9 cellular contexts compared by ENCODE assay signal in the genomic region with DNA sequence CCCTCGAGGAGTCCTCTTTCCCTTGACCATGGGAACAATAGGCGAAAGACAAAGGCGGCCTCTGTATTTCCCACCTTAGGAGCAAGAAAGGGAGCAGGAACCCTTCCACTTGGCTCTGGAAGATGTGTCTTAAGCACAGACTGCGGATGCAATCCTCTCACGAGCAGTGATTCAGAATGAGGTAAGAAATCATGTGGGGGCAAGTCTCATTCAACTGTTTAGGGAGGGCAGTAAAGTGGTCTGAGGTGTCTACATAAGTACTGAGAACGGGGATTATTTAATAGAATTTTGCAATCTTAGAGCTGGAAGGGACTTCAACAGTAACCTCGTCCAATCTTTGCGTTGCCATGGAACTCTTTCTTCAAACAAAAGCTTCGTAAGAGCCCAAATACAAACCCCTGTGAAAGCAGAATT. TPM values are rescaled to one million over a fixed set of nuclear protein-coding genes. Genes with fewer than 3 reads are reported as not detected.
DNase-seq lines count a peak whose midpoint lies in the region; ATAC-seq and TF ChIP-seq lines count a peak whose summit lies in the region.
"Had no signal": no experiment of that assay in that cellular context is flagged by ENCODE, and none has a peak within 500 bp of the region (broad histone marks: within the 10 kb centered on the region; RNA-seq: fewer than 3 reads in every experiment).

No MANE protein-coding gene starts in this region.

- peaks cover 25% of the 10 kb centered on the region for H3K4me1 Mint-ChIP-seq in activated CD8-positive, alpha-beta T cell treated with anti-CD3 and anti-CD28 coated beads for 36 hours (ENCODE audit: low read depth)

- POLR2A ChIA-PET in activated CD8-positive, alpha-beta T cell treated with anti-CD3 and anti-CD28 coated beads for 36 hours (lab: Charles Lee), result interaction anchor here (0.7 to 1.4 kb wide), 5 partner anchors 22 to 352 kb away, joined by 3 to 4 read pairs (median 3); no protein-coding TSS in a partner anchor

- DNase-seq in ELF-1 (ENCODE audit: low read depth, low spot score), result peak; percentile 9
- DNase-seq in T1000 (lab: John Stamatoyannopoulos, UW), result peak; percentile 14
- peak; percentile 75 for DNase-seq in fibroblast of the conjunctiva (ENCODE audit: low read depth)
- DNase-seq in retinal pigment epithelial cell (ENCODE audit: low read depth), result peak; percentile 78
- DNase-seq in NCI-H1436 treated with DMSO at 0.1 percent for 48 hours (lab: John Stamatoyannopoulos, UW), result no peak
- no peak for DNase-seq in activated CD8-positive, alpha-beta T cell treated with anti-CD3 and anti-CD28 coated beads for 36 hours

- H3K27me3 Mint-ChIP-seq in activated CD8-positive, alpha-beta T cell treated with anti-CD3 and anti-CD28 coated beads for 36 hours, result peaks cover 29% of the 10 kb centered on the region

- H3K9me3 Mint-ChIP-seq in activated CD8-positive, alpha-beta T cell treated with anti-CD3 and anti-CD28 coated beads for 36 hours, result no peaks in the 10 kb centered on the region
- H3K9me3 Mint-ChIP-seq: activated naive CD8-positive, alpha-beta T cell treated with anti-CD3 and anti-CD28 coated beads, Interleukin-2, amount 10 ng/mL, durations not matched to agents 7 days and 5 days had no signal

- H3K27ac Mint-ChIP-seq in activated CD8-positive, alpha-beta T cell treated with anti-CD3 and anti-CD28 coated beads for 36 hours, result no peak overlapping the region

- no peak overlapping the region for H3K4me3 ChIP-seq in retinal pigment epithelial cell (ENCODE audit: low read length)

- ATAC-seq in HG02885 (IDR thresholded peaks at IDR 0.05; ENCODE audit: poor library complexity, unreplicated experiment) (no peak), GM21717 (IDR thresholded peaks at IDR 0.05; ENCODE audit: unreplicated experiment) (no peak)
- no peak for ATAC-seq in activated CD8-positive, alpha-beta T cell treated with anti-CD3 and anti-CD28 coated beads for 36 hours

- no peaks in the 10 kb centered on the region for H3K36me3 Mint-ChIP-seq in activated CD8-positive, alpha-beta T cell treated with anti-CD3 and anti-CD28 coated beads for 36 hours (ENCODE audit: low read depth)
- H3K36me3 Mint-ChIP-seq: activated naive CD8-positive, alpha-beta T cell treated with anti-CD3 and anti-CD28 coated beads, Interleukin-2, amount 10 ng/mL, durations not matched to agents 7 days and 5 days had no signal

- no peak for TF ChIP-seq CTCF in retinal pigment epithelial cell (conservative IDR thresholded peaks at IDR 0.05; ENCODE audit: low read depth, low read length)
- no peak for TF ChIP-seq CTCF in activated CD8-positive, alpha-beta T cell treated with anti-CD3 and anti-CD28 coated beads for 36 hours (IDR thresholded peaks at IDR 0.05)

- CTCF ChIA-PET in activated CD8-positive, alpha-beta T cell treated with anti-CD3 and anti-CD28 coated beads for 36 hours (lab: Charles Lee), result interaction anchor here (0.7 to 9.2 kb wide), 21 partner anchors 12 to 349 kb away, joined by 3 to 340 read pairs (median 5); a partner anchor contains a TSS

- intact Hi-C loops in activated CD8-positive, alpha-beta T cell treated with anti-CD3 and anti-CD28 coated beads for 36 hours (cut with micrococcal nuclease), result loop anchor here (1.0 kb wide), 1 partner anchor 31 kb away; no protein-coding TSS in a partner anchor

- no peak overlapping the region for H3K4me3 Mint-ChIP-seq in activated CD8-positive, alpha-beta T cell treated with anti-CD3 and anti-CD28 coated beads for 36 hours

RNA-seq across cellular contexts. Expression of a gene that starts 1.6 kb away (rescaled TPM):
- total RNA-seq in activated CD8-positive, alpha-beta T cell treated with anti-CD3 and anti-CD28 coated beads for 36 hours, result 1 to 10 TPM; 4.7 to 4.9 TPM

RNA-seq across cellular contexts. Expression of a gene that starts 21.4 kb away (rescaled TPM):
- 100 to 1,000 TPM; 100 to 102 TPM for total RNA-seq in activated CD8-positive, alpha-beta T cell treated with anti-CD3 and anti-CD28 coated beads for 36 hours

RNA-seq across cellular contexts. Expression of a gene that starts 51.0 kb away (rescaled TPM):
- total RNA-seq in activated CD8-positive, alpha-beta T cell treated with anti-CD3 and anti-CD28 coated beads for 36 hours, result 10 to 100 TPM; 50.4 to 51.4 TPM

Comparison
In these comparisons a context has a peak if more than half of its experiments do, and no peak if none do; other contexts are left out.
1. DNase-seq: peak in ELF-1 (single experiment), T1000 (single experiment), fibroblast of the conjunctiva (single experiment) and retinal pigment epithelial cell (single experiment); none in NCI-H1436 treated with DMSO at 0.1 percent for 48 hours (single experiment) and activated CD8-positive, alpha-beta T cell treated with anti-CD3 and anti-CD28 coated beads for 36 hours (single experiment).